ENCODE assay signal across 8 cellular contexts in genomic region chr7:102285541-102286236, GRCh38. TPM values are rescaled to one million over a fixed set of nuclear protein-coding genes. Genes with fewer than 3 reads are reported as not detected.
DNase-seq lines count a peak whose midpoint lies in the region; ATAC-seq and TF ChIP-seq lines count a peak whose summit lies in the region.

No MANE protein-coding gene starts in this region.

- H3K4me3 ChIP-seq in HL-60 (replicated peaks; ENCODE audit: insufficient read depth, low read length) (peak overlapping the region; percentile 59), breast epithelium (peak overlapping the region; percentile 77 to 91 (median 81)), mucosa of stomach (ENCODE audit: low read length) (no peak overlapping the region)

- peak overlapping the region; percentile 53 for H3K9ac ChIP-seq in mucosa of stomach (ENCODE audit: low read length)

- intact Hi-C loops in breast epithelium (cut with DNase I; ENCODE audit: low total_unique reads): no loop called here

- H3K4me1 ChIP-seq in breast epithelium (peaks cover 0 to 4% of the 10 kb centered on the region in 2 donors), mucosa of stomach (ENCODE audit: control insufficient read depth, insufficient read depth, low read length) (peaks cover 20% of the 10 kb centered on the region)

- H3K36me3 ChIP-seq in breast epithelium: no peaks in the 10 kb centered on the region
- no peaks in the 10 kb centered on the region for H3K36me3 ChIP-seq in mucosa of stomach (ENCODE audit: control insufficient read depth, insufficient read depth, low read length)

- DNase-seq in HL-60 (ENCODE audit: low read depth in 1 of 2, low spot score in 1 of 2) (peak in 1 of 2 experiments; percentile 23), breast epithelium (ENCODE audit: low spot score in 2 of 2) (no peak), GM20000 (ENCODE audit: low spot score) (no peak), COR-L47 (lab: John Stamatoyannopoulos, UW) (no peak), T-helper 9 cell (no peak)

- H3K27me3 ChIP-seq in HL-60 (ENCODE audit: insufficient read depth, poor library complexity, severe bottlenecking): no peaks in the 10 kb centered on the region
- H3K27me3 ChIP-seq in breast epithelium: no peaks in the 10 kb centered on the region
- peaks cover 8% of the 10 kb centered on the region for H3K27me3 ChIP-seq in mucosa of stomach (ENCODE audit: control insufficient read depth, insufficient read depth, low read length)

- ATAC-seq in GM21528 (IDR thresholded peaks at IDR 0.05; ENCODE audit: low FRiP score, unreplicated experiment): no peak

- no peaks in the 10 kb centered on the region for H3K9me3 ChIP-seq in breast epithelium
- H3K9me3 ChIP-seq in mucosa of stomach (ENCODE audit: control insufficient read depth, low read length): no peaks in the 10 kb centered on the region

- H3K27ac ChIP-seq in 22Rv1 (peak overlapping the region; percentile 64), HL-60 (replicated peaks) (no peak overlapping the region), breast epithelium (peak overlapping the region; percentile 84 to 96)

- TF ChIP-seq CTCF in 22Rv1 (IDR thresholded peaks at IDR 0.05): no peak
- TF ChIP-seq CTCF in HL-60 (IDR thresholded peaks at IDR 0.05; ENCODE audit: insufficient read depth, low read length): no peak
- no peak for TF ChIP-seq CTCF in breast epithelium (IDR thresholded peaks at IDR 0.05)
- TF ChIP-seq CTCF in GM20000 (IDR thresholded peaks at IDR 0.05; ENCODE audit: extremely low read depth, missing control alignments): no peak

- no peak for TF ChIP-seq POLR2A in breast epithelium (IDR thresholded peaks at IDR 0.05)

RNA-seq across cellular contexts. Expression of gene SH2B2, which starts 1.0 kb away (rescaled TPM):
- 1 to 10 TPM; 1.6 to 6.6 (median 4.0) TPM for total RNA-seq in breast epithelium
